8 cellular contexts compared by ENCODE assay signal in genomic region chr1:164558461-164559341, GRCh38. TPM values are rescaled to one million over a fixed set of nuclear protein-coding genes. Genes with fewer than 3 reads are reported as not detected.
DNase-seq lines count a peak whose midpoint lies in the region; ATAC-seq and TF ChIP-seq lines count a peak whose summit lies in the region.

Gene PBX1, plus strand, starts transcription at chr1:164559184.

- no peak within 1 kb of the TSS for H2AK9ac ChIP-seq in IMR-90 (replicated peaks; ENCODE audit: low read depth, low read length, poor library complexity)

- H3K27ac ChIP-seq in IMR-90 (ENCODE audit: insufficient read depth, low read length) (peak within 1 kb of the TSS; percentile 99), PC-9 (peak within 1 kb of the TSS; percentile 74), esophagus squamous epithelium (peak within 1 kb of the TSS; percentile 82 to 90 (median 88)), muscle layer of colon (ENCODE audit: low read depth, low read length) (peak within 1 kb of the TSS; percentile 89)

- no peak within 1 kb of the TSS for H2AK5ac ChIP-seq in IMR-90 (ENCODE audit: low read depth, low read length)

- H3K27me3 ChIP-seq in IMR-90 (ENCODE audit: control insufficient read depth, insufficient read depth, low read length): no peaks in the 10 kb centered on the region
- no peaks in the 10 kb centered on the region for H3K27me3 ChIP-seq in PC-9 (ENCODE audit: insufficient read depth, low read depth)
- no peaks in the 10 kb centered on the region for H3K27me3 ChIP-seq in esophagus squamous epithelium
- no peaks in the 10 kb centered on the region for H3K27me3 ChIP-seq in muscle layer of colon (ENCODE audit: control insufficient read depth in 1 of 2, insufficient read depth in 2 of 2, low read length in 2 of 2)

- H4K8ac ChIP-seq in IMR-90 (ENCODE audit: low read depth in 2 of 2, low read length in 2 of 2): peak within 1 kb of the TSS in 1 of 2 experiments; percentile 87; a peak in 2 of 4 replicates

- intact Hi-C loops in Calu3 (cut with micrococcal nuclease; ENCODE audit: unreplicated experiment) (loop anchor here (1.0 to 5.0 kb wide), 5 partner anchors 44 to 228 kb away; no protein-coding TSS in a partner anchor), IMR-90 (cut with micrococcal nuclease) (loop anchor here (1.0 to 10.0 kb wide), 2 partner anchors 209 to 1034 kb away; no protein-coding TSS in a partner anchor), PC-9 (cut with micrococcal nuclease; ENCODE audit: unreplicated experiment) (loop anchor here (1.0 to 5.0 kb wide), 5 partner anchors 44 to 214 kb away; no protein-coding TSS in a partner anchor), esophagus squamous epithelium (cut with DNase I) (no loop called here)

- H2BK15ac ChIP-seq in IMR-90 (ENCODE audit: low read depth, low read length): peak within 1 kb of the TSS; percentile 21; the same call in 1 of the 3 replicates

- H3K36me3 Mint-ChIP-seq in Calu3 (ENCODE audit: insufficient read depth, unreplicated experiment): peaks cover 27% of the 10 kb centered on the region

- peaks cover 19% of the 10 kb centered on the region for H3K4me1 Mint-ChIP-seq in Calu3 (ENCODE audit: low read depth, unreplicated experiment)

- H3K9me3 ChIP-seq in IMR-90 (ENCODE audit: control insufficient read depth, insufficient read depth, low read length) (no peaks in the 10 kb centered on the region), PC-9 (ENCODE audit: insufficient read depth, low read depth) (no peaks in the 10 kb centered on the region), esophagus squamous epithelium (no peaks in the 10 kb centered on the region), muscle layer of colon (ENCODE audit: low read length) (no peaks in the 10 kb centered on the region)

- 0% methylated on average over 2 of the region's 28 CpGs; no CpG with 5 or more reads in 1 of the 2 experiments for WGBS in IMR-90 (ENCODE audit: extremely low coverage in 2 of 2, insufficient read length in 1 of 2), 2 experiments
- WGBS in esophagus squamous epithelium, 2 donors: 0 to 1% methylated on average over 19 to 22 of the region's 28 CpGs

- no peak; the same call in 1 of the 2 replicates for TF ChIP-seq RAD21 in IMR-90 (IDR thresholded peaks at IDR 0.05; ENCODE audit: low read length)

- H3K9ac ChIP-seq in IMR-90 (ENCODE audit: low read depth, low read length) (peak within 1 kb of the TSS; percentile 99), muscle layer of colon (ENCODE audit: low read length) (peak within 1 kb of the TSS; percentile 91)

- H3K23ac ChIP-seq in IMR-90 (ENCODE audit: low read depth, low read length): peak within 1 kb of the TSS; percentile 82

- peak within 1 kb of the TSS; percentile 83; the same call in 1 of the 2 replicates for H2BK20ac ChIP-seq in IMR-90 (ENCODE audit: low read depth, low read length)

- H4K5ac ChIP-seq in IMR-90 (ENCODE audit: low read depth, low read length): peak within 1 kb of the TSS; percentile 71; the same call in 1 of the 2 replicates

- H3K27ac Mint-ChIP-seq in Calu3 (ENCODE audit: unreplicated experiment): peak within 1 kb of the TSS; percentile 75

- BruUV-seq in Calu3 (replicated peaks; lab: Mats Ljungman, UMichigan): no TSS peak
- no TSS peak for BruUV-seq in IMR-90 (replicated peaks; lab: Mats Ljungman, UMichigan)
- no TSS peak for BruUV-seq in PC-9 (replicated peaks; lab: Mats Ljungman, UMichigan)

- H2BK120ac ChIP-seq in IMR-90 (ENCODE audit: low read depth, low read length): peak within 1 kb of the TSS; percentile 55

- H4K20me1 ChIP-seq in IMR-90 (ENCODE audit: insufficient read depth, low read length) (no peaks in the 10 kb centered on the region), PC-9 (ENCODE audit: insufficient read depth) (no peaks in the 10 kb centered on the region)

- H3K79me1 ChIP-seq in IMR-90 (ENCODE audit: low read depth in 1 of 2, low read length in 2 of 2): peaks cover 0 to 2% of the 10 kb centered on the region in 2 experiments; a peak in 1 of 4 replicates

- POLR2A ChIA-PET in IMR-90 (lab: Charles Lee; ENCODE audit: unreplicated experiment): interaction anchor here (0.6 to 1.2 kb wide), 8 partner anchors 15 to 1698 kb away, joined by 3 to 10 read pairs (median 3); partner anchors contain the start of gene CCDC190
- POLR2A ChIA-PET in PC-9 (lab: Charles Lee; ENCODE audit: unreplicated experiment): interaction anchor here (0.5 to 1.3 kb wide), 17 partner anchors 17 to 1661 kb away, joined by 3 to 15 read pairs (median 5); no protein-coding TSS in a partner anchor

- H3K4me3 ChIP-seq in IMR-90 (ENCODE audit: insufficient read depth, low read depth, low read length) (peak within 1 kb of the TSS; percentile 75), PC-9 (peak within 1 kb of the TSS; percentile 71), esophagus squamous epithelium (peak within 1 kb of the TSS; percentile 72 to 80 (median 75)), muscle layer of colon (ENCODE audit: low read depth in 1 of 2, low read length in 2 of 2) (peak within 1 kb of the TSS; percentile 84 to 90)

- no peaks in the 10 kb centered on the region for H3K9me2 ChIP-seq in PC-9 (ENCODE audit: insufficient read depth)

- peak within 1 kb of the TSS; percentile 71; the same call in 1 of the 2 replicates for H4K91ac ChIP-seq in IMR-90 (ENCODE audit: insufficient read depth, low read depth, low read length)

- peak; percentile 88 for TF ChIP-seq POLR2A in IMR-90 (IDR thresholded peaks at IDR 0.05; ENCODE audit: low read depth, low read length)
- peak in 3 of 4 donors; percentile 30 to 89 (median 77) for TF ChIP-seq POLR2A in esophagus squamous epithelium (IDR thresholded peaks at IDR 0.05)

- H3K56ac ChIP-seq in IMR-90 (ENCODE audit: extremely low read depth, insufficient read depth, low read length): peak within 1 kb of the TSS; percentile 95

- peaks cover 42% of the 10 kb centered on the region for H3K79me2 ChIP-seq in PC-9 (ENCODE audit: low read depth)

- peak; percentile 98 for DNase-seq in Calu3
- DNase-seq in IMR-90: peak; percentile 98
- peak; percentile 94 to 96 for DNase-seq in PC-9
- DNase-seq in activated T-cell treated with anti-CD3 and anti-CD28 coated beads, Interleukin-2, amount 50 U/mL, for 48 hours: peak; percentile 79 to 84
- DNase-seq in esophagus squamous epithelium (lab: John Stamatoyannopoulos, UW): peak; percentile 65
- DNase-seq in stimulated activated CD8-positive, alpha-beta memory T cell treated with anti-CD3 and anti-CD28 coated beads, Interleukin-4, amount 100 ng/mL, for 48 hours: peak; percentile 78

- no peaks in the 10 kb centered on the region for H3K9me3 Mint-ChIP-seq in Calu3 (ENCODE audit: low read depth, unreplicated experiment)

- H2AFZ ChIP-seq in IMR-90 (replicated peaks; ENCODE audit: low read length, poor library complexity) (peak within 1 kb of the TSS; percentile 96), PC-9 (peak within 1 kb of the TSS; percentile 83)

- peak within 1 kb of the TSS; percentile 73 for H3K4me3 Mint-ChIP-seq in Calu3 (ENCODE audit: low read depth, unreplicated experiment)

- no peaks in the 10 kb centered on the region for H3K27me3 Mint-ChIP-seq in Calu3 (ENCODE audit: unreplicated experiment)

- dilution Hi-C loops in IMR-90 (cut with HindIII; ENCODE audit: low sequenced_read_pairs, unreplicated experiment): no loop called here

- CTCF ChIA-PET in Calu3 (lab: Charles Lee): interaction anchor here (0.6 to 1.4 kb wide), 9 partner anchors 13 to 525 kb away, joined by 3 to 14 read pairs (median 3); no protein-coding TSS in a partner anchor
- CTCF ChIA-PET in IMR-90 (lab: Yijun Ruan, JAX): interaction anchor here (0.6 to 1.7 kb wide), 4 partner anchors 9 to 43 kb away, joined by 3 to 4 read pairs (median 4); no protein-coding TSS in a partner anchor
- CTCF ChIA-PET in PC-9 (lab: Charles Lee): interaction anchor here (0.6 to 1.3 kb wide), 5 partner anchors 20 to 895 kb away, joined by 3 to 14 read pairs (median 5); no protein-coding TSS in a partner anchor

- peak within 1 kb of the TSS; percentile 96 for H3K14ac ChIP-seq in IMR-90 (replicated peaks; ENCODE audit: low read depth, low read length)

- H3F3A ChIP-seq in PC-9 (ENCODE audit: insufficient read depth, low read depth): peaks cover 6% of the 10 kb centered on the region; the same call in 1 of the 2 replicates

- H3K4me1 ChIP-seq in IMR-90 (ENCODE audit: control insufficient read depth, insufficient read depth, low read length) (no peaks in the 10 kb centered on the region), PC-9 (replicated peaks; ENCODE audit: insufficient read depth) (peaks cover 40% of the 10 kb centered on the region), esophagus squamous epithelium (peaks cover 0 to 32% (median 6%) of the 10 kb centered on the region in 3 donors), muscle layer of colon (ENCODE audit: insufficient read depth, low read length) (no peaks in the 10 kb centered on the region)

- no peaks in the 10 kb centered on the region for H3K9me1 ChIP-seq in IMR-90 (ENCODE audit: insufficient read depth, low read length)

- TF ChIP-seq CTCF in Calu3 (IDR thresholded peaks at IDR 0.05; ENCODE audit: unreplicated experiment) (no peak), IMR-90 (conservative IDR thresholded peaks at IDR 0.05; ENCODE audit: low read depth, low read length) (no peak), PC-9 (conservative IDR thresholded peaks at IDR 0.05) (no peak), esophagus squamous epithelium (IDR thresholded peaks at IDR 0.05) (no peak)

- in situ Hi-C loops in IMR-90 (cut with MboI; ENCODE audit: low sequenced_read_pairs): no loop called here

- peak within 1 kb of the TSS; percentile 85 for H2BK5ac ChIP-seq in IMR-90 (ENCODE audit: low read depth, low read length, poor library complexity, severe bottlenecking)

- H3K4ac ChIP-seq in IMR-90 (ENCODE audit: low read depth, low read length): peak within 1 kb of the TSS; percentile 73

- ATAC-seq in GM21576 (IDR thresholded peaks at IDR 0.05; ENCODE audit: unreplicated experiment) (peak; percentile 100), IMR-90 (ENCODE audit: low read depth) (peak; percentile 98)

- no peaks in the 10 kb centered on the region for H3K36me3 ChIP-seq in IMR-90 (ENCODE audit: control insufficient read depth, insufficient read depth, low read length)
- H3K36me3 ChIP-seq in PC-9 (ENCODE audit: low read depth): 0 out of 2 replicates have a peak, but pooled peaks cover 5% of the 10 kb centered on the region
- H3K36me3 ChIP-seq in esophagus squamous epithelium: no peaks in the 10 kb centered on the region
- H3K36me3 ChIP-seq in muscle layer of colon (ENCODE audit: insufficient read depth, low read length): no peaks in the 10 kb centered on the region

- peak within 1 kb of the TSS; percentile 71 for H3K18ac ChIP-seq in IMR-90 (ENCODE audit: low read depth, low read length)

- H3K4me2 ChIP-seq in IMR-90 (ENCODE audit: low read depth, low read length) (peak within 1 kb of the TSS; percentile 97), PC-9 (peak within 1 kb of the TSS; percentile 86)

TF ChIP-seq in IMR-90, 13 proteins besides CTCF, POLR2A, EP300 and RAD21 (continues in another document):
- TF ChIP-seq NFE2L2 (IDR thresholded peaks at IDR 0.05; ENCODE audit: low read depth, low read length) (no peak), BHLHE40 (IDR thresholded peaks at IDR 0.05; ENCODE audit: low read depth, low read length) (no peak)

RNA-seq across cellular contexts. Expression of gene PBX1, which starts in this region (rescaled TPM):
- total RNA-seq in Calu3 (2022): 21.8 and 22.5 TPM in 2 replicates
- 17.5 and 17.9 TPM in 2 replicates for total RNA-seq in IMR-90 (2012; rRNA removed)
- polyA plus RNA-seq in IMR-90 (2012; rRNA removed): 12.3 and 13.9 TPM in 2 replicates
- polyA plus RNA-seq in IMR-90 (2012; cell fraction: cytosol; rRNA removed): 7.1 and 11.7 TPM in 2 replicates
- 8.2 and 17.8 TPM in 2 replicates for polyA plus RNA-seq in IMR-90 (2012; cell fraction: nucleus; rRNA removed; ENCODE audit: low replicate concordance)
- total RNA-seq in PC-9 (2021): 44.5 and 57.7 TPM in 2 replicates
- total RNA-seq in esophagus squamous epithelium: 10 to 100 TPM; 15.2 to 48.6 (median 23.5) TPM

Comparison
In these comparisons a context has a peak if more than half of its experiments do, and no peak if none do; other contexts are left out.
1. Peak in every context shown above with its lines: DNase-seq, ATAC-seq, H3K4me3 ChIP-seq and H3K27ac ChIP-seq.